ENCODE assay signal across 20 cellular contexts in the genomic region with DNA sequence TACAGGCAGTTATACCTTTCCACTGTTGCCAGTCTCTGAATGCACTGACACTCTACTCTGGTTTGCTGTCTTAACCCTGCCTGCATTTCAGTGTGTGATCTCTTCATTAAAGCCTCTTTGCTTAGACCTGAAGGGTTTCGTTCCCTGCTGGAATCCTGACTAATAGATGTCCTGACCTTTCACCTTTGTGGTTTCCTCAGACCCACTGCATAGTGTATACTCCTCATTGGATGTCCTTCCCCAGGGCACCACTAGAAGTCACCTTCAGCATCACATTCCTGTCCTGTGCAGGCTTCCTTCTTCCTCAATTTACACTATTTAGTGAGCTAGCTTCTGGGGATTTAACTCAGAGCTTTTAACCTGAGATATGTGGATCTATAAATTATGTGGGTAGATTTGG.
DNase-seq lines count a peak whose midpoint lies in the region; TF ChIP-seq lines count a peak whose summit lies in the region.
"Had no signal": no experiment of that assay in that cellular context is flagged by ENCODE, and none has a peak within 500 bp of the region (broad histone marks: within the 10 kb centered on the region; RNA-seq: fewer than 3 reads in every experiment).

No MANE protein-coding gene starts in this region.

- no peak overlapping the region for H3K27ac Mint-ChIP-seq in activated naive CD4-positive, alpha-beta T cell treated with anti-CD3 and anti-CD28 coated beads for 36 hours
- H3K27ac Mint-ChIP-seq: activated CD8-positive, alpha-beta T cell treated with anti-CD3 and anti-CD28 coated beads for 36 hours; immature natural killer cell had no signal

- no peaks in the 10 kb centered on the region for H3K4me1 Mint-ChIP-seq in activated naive CD4-positive, alpha-beta T cell treated with anti-CD3 and anti-CD28 coated beads for 36 hours (ENCODE audit: low read depth)
- H3K4me1 Mint-ChIP-seq: CD14-positive monocyte, immature natural killer cell had no signal

- H3K27me3 Mint-ChIP-seq in activated naive CD4-positive, alpha-beta T cell treated with anti-CD3 and anti-CD28 coated beads for 36 hours (ENCODE audit: low read depth), result peaks cover 3% of the 10 kb centered on the region
- H3K27me3 Mint-ChIP-seq: activated CD8-positive, alpha-beta T cell treated with anti-CD3 and anti-CD28 coated beads for 36 hours had no signal

- TF ChIP-seq CTCF in HFF-Myc (IDR thresholded peaks at IDR 0.05; ENCODE audit: low read depth, low read length, missing control alignments), result no peak
- no peak for TF ChIP-seq CTCF in choroid plexus epithelial cell (conservative IDR thresholded peaks at IDR 0.05; ENCODE audit: low read depth, low read length)
- no peak for TF ChIP-seq CTCF in coronary artery (IDR thresholded peaks at IDR 0.05)

- no peaks in the 10 kb centered on the region for H3K36me3 Mint-ChIP-seq in activated naive CD4-positive, alpha-beta T cell treated with anti-CD3 and anti-CD28 coated beads for 36 hours (ENCODE audit: low read depth)
- H3K36me3 Mint-ChIP-seq: CD14-positive monocyte, immature natural killer cell had no signal

- DNase-seq in HFF-Myc (ENCODE audit: extremely low read depth, low read depth) (peak; percentile 7), OCI-M1 (lab: John Stamatoyannopoulos, UW) (peak; percentile 19), choroid plexus epithelial cell (ENCODE audit: low read depth) (peak; percentile 57), renal cortical epithelial cell (ENCODE audit: low read depth) (peak; percentile 62), NOMO-1 treated with dmso at 0.1 percent for 144 hours (lab: John Stamatoyannopoulos, UW; ENCODE audit: unreplicated experiment) (no peak), coronary artery (ENCODE audit: low spot score) (no peak)
- DNase-seq in activated naive CD4-positive, alpha-beta T cell treated with anti-CD3 and anti-CD28 coated beads for 36 hours, result no peak
- DNase-seq: activated CD8-positive, alpha-beta T cell treated with anti-CD3 and anti-CD28 coated beads for 36 hours; activated effector memory CD4-positive, alpha-beta T cell treated with Interleukin-2 at 50 U/mL for 16 hours; effector CD8-positive, alpha-beta T cell; gastrocnemius medialis; GDM1; hippocampal formation; immature natural killer cell; NCI-H1105 treated with DMSO at 0.1 percent for 48 hours; NCI-H2029 treated with DMSO at 0.1 percent for 48 hours; NCI-H2227 treated with DMSO at 0.1 percent for 48 hours; SHP77; trophoblast cell had no signal

- no peak overlapping the region for H3K27ac ChIP-seq in coronary artery
- H3K27ac ChIP-seq: gastrocnemius medialis had no signal

- H3K4me3 ChIP-seq in HFF-Myc (replicated peaks; ENCODE audit: low read depth, low read length) (no peak overlapping the region), choroid plexus epithelial cell (ENCODE audit: low read depth, low read length) (no peak overlapping the region), coronary artery (no peak overlapping the region)
- H3K4me3 ChIP-seq: gastrocnemius medialis had no signal

- no peaks in the 10 kb centered on the region for H3K9me3 Mint-ChIP-seq in activated naive CD4-positive, alpha-beta T cell treated with anti-CD3 and anti-CD28 coated beads for 36 hours
- H3K9me3 Mint-ChIP-seq: activated CD8-positive, alpha-beta T cell treated with anti-CD3 and anti-CD28 coated beads for 36 hours; immature natural killer cell had no signal

- intact Hi-C loops in activated naive CD4-positive, alpha-beta T cell treated with anti-CD3 and anti-CD28 coated beads for 36 hours (cut with micrococcal nuclease), result no loop called here

- CTCF ChIA-PET in activated naive CD4-positive, alpha-beta T cell treated with anti-CD3 and anti-CD28 coated beads for 36 hours (lab: Charles Lee), result no interaction called here

- no peak overlapping the region for H3K4me3 Mint-ChIP-seq in activated naive CD4-positive, alpha-beta T cell treated with anti-CD3 and anti-CD28 coated beads for 36 hours
- H3K4me3 Mint-ChIP-seq: activated CD8-positive, alpha-beta T cell treated with anti-CD3 and anti-CD28 coated beads for 36 hours; CD14-positive monocyte; immature natural killer cell had no signal

Comparison
In these comparisons a context has a peak if more than half of its experiments do, and no peak if none do; other contexts are left out.
1. DNase-seq: peak in HFF-Myc (single experiment), OCI-M1 (single experiment), choroid plexus epithelial cell (single experiment) and renal cortical epithelial cell (single experiment); none in NOMO-1 treated with dmso at 0.1 percent for 144 hours (single experiment), coronary artery (single experiment) and activated naive CD4-positive, alpha-beta T cell treated with anti-CD3 and anti-CD28 coated beads for 36 hours (single experiment).